Comparison of ENCODE assay signal across 9 cellular contexts in genomic region chr6:47780510-47781356, GRCh38. TPM values are rescaled to one million over a fixed set of nuclear protein-coding genes. Genes with fewer than 3 reads are reported as not detected.
DNase-seq lines count a peak whose midpoint lies in the region; ATAC-seq and TF ChIP-seq lines count a peak whose summit lies in the region.
"Had no signal": no experiment of that assay in that cellular context is flagged by ENCODE, and none has a peak within 500 bp of the region (broad histone marks: within the 10 kb centered on the region; RNA-seq: fewer than 3 reads in every experiment).

No MANE protein-coding gene starts in this region.

- TF ChIP-seq POLR2A in esophagus muscularis mucosa (IDR thresholded peaks at IDR 0.05; ENCODE audit: low read depth) (no peak), vagina (IDR thresholded peaks at IDR 0.05) (no peak)

- intact Hi-C loops in Caco-2 (cut with micrococcal nuclease; ENCODE audit: unreplicated experiment) = loop anchor here (1.0 kb wide), 4 partner anchors 46 to 366 kb away; no protein-coding TSS in a partner anchor
- intact Hi-C loops in esophagus muscularis mucosa (cut with DNase I) = loop anchor here (2.0 to 10.0 kb wide), 4 partner anchors 66 to 1624 kb away; no protein-coding TSS in a partner anchor
- intact Hi-C loops in naive thymus-derived CD4-positive, alpha-beta T cell (cut with micrococcal nuclease) = loop anchor here (1.0 to 10.0 kb wide), 5 partner anchors 149 to 1824 kb away; no protein-coding TSS in a partner anchor
- intact Hi-C loops in vagina (cut with DNase I) = loop anchor here (10.0 kb wide), 1 partner anchor 376 kb away; no protein-coding TSS in a partner anchor

- H3K9me3 ChIP-seq in Caco-2 (no peaks in the 10 kb centered on the region), esophagus muscularis mucosa (no peaks in the 10 kb centered on the region), vagina (no peaks in the 10 kb centered on the region)
- H3K9me3 ChIP-seq in naive thymus-derived CD4-positive, alpha-beta T cell (ENCODE audit: control insufficient read depth in 2 of 3, low read length in 3 of 3) = no peaks in the 10 kb centered on the region

- no peaks in the 10 kb centered on the region for H3K36me3 Mint-ChIP-seq in Caco-2 (ENCODE audit: insufficient read depth, unreplicated experiment)
- no peaks in the 10 kb centered on the region for H3K36me3 Mint-ChIP-seq in naive thymus-derived CD4-positive, alpha-beta T cell

- no peak overlapping the region for H3K27ac Mint-ChIP-seq in Caco-2 (ENCODE audit: unreplicated experiment)
- H3K27ac Mint-ChIP-seq in naive thymus-derived CD4-positive, alpha-beta T cell = peak overlapping the region in 2 of 9 donors; percentile 10 to 25

- POLR2A ChIA-PET in Caco-2 (lab: Charles Lee) = no interaction called here
- POLR2A ChIA-PET in naive thymus-derived CD4-positive, alpha-beta T cell (lab: Charles Lee) = no interaction called here

- CTCF ChIA-PET in Caco-2 (lab: Charles Lee) = interaction anchor here (0.7 to 1.8 kb wide), 5 partner anchors 47 to 696 kb away, joined by 3 to 16 read pairs (median 4); no protein-coding TSS in a partner anchor
- CTCF ChIA-PET in naive thymus-derived CD4-positive, alpha-beta T cell (lab: Charles Lee) = interaction anchor here (0.7 to 1.9 kb wide), 11 partner anchors 11 to 422 kb away, joined by 3 to 12 read pairs (median 4); no protein-coding TSS in a partner anchor

- H3K4me3 ChIP-seq in Caco-2 (ENCODE audit: low read depth, low read length) (no peak overlapping the region), esophagus muscularis mucosa (no peak overlapping the region), vagina (no peak overlapping the region)
- no peak overlapping the region for H3K4me3 ChIP-seq in naive thymus-derived CD4-positive, alpha-beta T cell (ENCODE audit: low read length)

- H3K36me3 ChIP-seq in Caco-2 (ENCODE audit: control insufficient read depth, insufficient read depth, low read length) (no peaks in the 10 kb centered on the region), esophagus muscularis mucosa (no peaks in the 10 kb centered on the region), vagina (no peaks in the 10 kb centered on the region)
- H3K36me3 ChIP-seq in naive thymus-derived CD4-positive, alpha-beta T cell (ENCODE audit: control insufficient read depth in 2 of 3, insufficient read depth in 3 of 3, low read length in 3 of 3) = no peaks in the 10 kb centered on the region

- H3K27ac ChIP-seq in esophagus muscularis mucosa (replicated peaks in 1 of 4) (no peak overlapping the region), vagina (no peak overlapping the region)
- no peak overlapping the region for H3K27ac ChIP-seq in naive thymus-derived CD4-positive, alpha-beta T cell (ENCODE audit: low read depth, low read length)

- TF ChIP-seq EP300 in esophagus muscularis mucosa (IDR thresholded peaks at IDR 0.05) = no peak

- H3K27me3 ChIP-seq in Caco-2 (replicated peaks; ENCODE audit: control insufficient read depth, insufficient read depth, low read length) (no peaks in the 10 kb centered on the region; the same call in 1 of the 2 replicates), esophagus muscularis mucosa (no peaks in the 10 kb centered on the region), vagina (no peaks in the 10 kb centered on the region)
- no peaks in the 10 kb centered on the region for H3K27me3 ChIP-seq in naive thymus-derived CD4-positive, alpha-beta T cell (ENCODE audit: control insufficient read depth in 2 of 2, insufficient read depth in 2 of 2, low read length in 2 of 2)

- peak; percentile 95 for ATAC-seq in GM19351 (IDR thresholded peaks at IDR 0.05; ENCODE audit: unreplicated experiment)
- ATAC-seq in HG03280 (IDR thresholded peaks at IDR 0.05; ENCODE audit: unreplicated experiment) = peak; percentile 85
- peak; percentile 83 for ATAC-seq in naive thymus-derived CD4-positive, alpha-beta T cell

- peak in 1 of 2 experiments; percentile 55 for DNase-seq in Caco-2
- DNase-seq in NCI-H345 treated with DMSO at 0.1 percent for 48 hours (lab: John Stamatoyannopoulos, UW; ENCODE audit: unreplicated experiment) = peak; percentile 13
- DNase-seq in activated CD4-positive, alpha-beta T cell treated with anti-CD3 and anti-CD28 coated beads for 48 hours = peak; percentile 46
- no peak for DNase-seq in esophagus muscularis mucosa (ENCODE audit: extremely low spot score)
- DNase-seq in naive thymus-derived CD4-positive, alpha-beta T cell = peak in 7 of 9 donors; percentile 18 to 57 (median 41)
- DNase-seq in vagina (ENCODE audit: extremely low spot score in 2 of 2) = no peak

- TF ChIP-seq CTCF in Caco-2 (IDR thresholded peaks at IDR 0.05; ENCODE audit: insufficient read depth in 1 of 2, low read depth in 1 of 2, low read length in 1 of 2, severe bottlenecking in 1 of 2, unreplicated experiment in 1 of 2) (peak; percentile 34 to 64), esophagus muscularis mucosa (IDR thresholded peaks at IDR 0.05) (peak; percentile 2 to 71 (median 56)), vagina (IDR thresholded peaks at IDR 0.05) (peak in 2 of 3 experiments; percentile 48)

- H3K9me3 Mint-ChIP-seq in Caco-2 (ENCODE audit: unreplicated experiment) = no peaks in the 10 kb centered on the region
- H3K9me3 Mint-ChIP-seq in naive thymus-derived CD4-positive, alpha-beta T cell = peaks cover 0 to 1% (median 0%) of the 10 kb centered on the region in 11 donors

- WGBS in esophagus muscularis mucosa = under 1% methylated on average over 6 of the region's 6 CpGs

- no peaks in the 10 kb centered on the region for H3K4me1 Mint-ChIP-seq in Caco-2 (ENCODE audit: low read depth, unreplicated experiment)
- H3K4me1 Mint-ChIP-seq in naive thymus-derived CD4-positive, alpha-beta T cell = peaks cover 0 to 11% (median 8%) of the 10 kb centered on the region in 7 donors

- H3K4me1 ChIP-seq in Caco-2 (no peaks in the 10 kb centered on the region), esophagus muscularis mucosa (peaks cover 0 to 6% (median 4%) of the 10 kb centered on the region in 4 donors), vagina (no peaks in the 10 kb centered on the region)
- H3K4me1 ChIP-seq in naive thymus-derived CD4-positive, alpha-beta T cell (ENCODE audit: control insufficient read depth in 2 of 2, insufficient read depth in 2 of 2, low read length in 2 of 2) = peaks cover 0 to 5% of the 10 kb centered on the region in 2 donors

- H3K4me3 Mint-ChIP-seq in Caco-2 (ENCODE audit: unreplicated experiment) = peak overlapping the region; percentile 31
- H3K4me3 Mint-ChIP-seq in naive thymus-derived CD4-positive, alpha-beta T cell = peak overlapping the region in 4 of 10 donors; percentile 6 to 47 (median 23)

- peaks cover 3% of the 10 kb centered on the region for H3K27me3 Mint-ChIP-seq in Caco-2 (ENCODE audit: insufficient read depth, unreplicated experiment)
- peaks cover 0 to 44% (median 5%) of the 10 kb centered on the region in 5 donors for H3K27me3 Mint-ChIP-seq in naive thymus-derived CD4-positive, alpha-beta T cell

- BruUV-seq in Caco-2 (replicated peaks; lab: Mats Ljungman, UMichigan) = no TSS peak

RNA-seq across cellular contexts. Expression of gene OPN5, which starts 1.1 kb away (rescaled TPM):
- total RNA-seq in Caco-2 (2022) (not detected in 2 replicates), esophagus muscularis mucosa (not detected), vagina (not detected)
- not detected for total RNA-seq in naive thymus-derived CD4-positive, alpha-beta T cell
- not detected for polyA plus RNA-seq in naive thymus-derived CD4-positive, alpha-beta T cell
- total RNA-seq: activated CD8-positive, alpha-beta memory T cell treated with anti-CD3 and anti-CD28 coated beads for 36 hours had no signal

Comparison
In these comparisons a context has a peak if more than half of its experiments do, and no peak if none do; other contexts are left out.
1. DNase-seq: peak in NCI-H345 treated with DMSO at 0.1 percent for 48 hours (single experiment), activated CD4-positive, alpha-beta T cell treated with anti-CD3 and anti-CD28 coated beads for 48 hours (single experiment) and naive thymus-derived CD4-positive, alpha-beta T cell (7 of 9); none in esophagus muscularis mucosa (single experiment) and vagina (0 of 2).
2. Peak in every context shown above with its lines, with median percentiles within 50 percentile points of each other: CTCF ChIP-seq and ATAC-seq.